Comparison of ENCODE assay signal across 25 cellular contexts in the genomic region with DNA sequence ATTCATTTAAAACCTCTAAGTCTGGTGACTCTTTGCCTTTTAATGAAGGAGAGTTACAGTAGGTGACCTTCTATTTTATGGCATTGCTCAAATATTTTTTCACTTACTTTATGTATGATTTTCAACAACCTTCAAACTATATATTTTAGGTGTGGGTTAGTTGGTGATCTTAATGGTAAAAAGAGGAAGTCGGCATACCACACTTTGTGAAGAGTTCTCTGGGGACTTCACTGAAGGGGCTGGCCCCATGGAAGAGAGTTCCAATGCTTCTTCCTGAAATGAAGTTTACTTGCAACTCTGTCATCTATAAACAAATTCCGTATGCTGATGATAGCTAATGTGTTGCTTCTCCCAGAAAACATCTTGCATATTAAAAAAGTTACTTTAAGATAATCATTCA.
"Had no signal": no experiment of that assay in that cellular context is flagged by ENCODE, and none has a peak within 500 bp of the region (broad histone marks: within the 10 kb centered on the region; RNA-seq: fewer than 3 reads in every experiment).

No MANE protein-coding gene starts in this region.

- H3K36me3 ChIP-seq: left ventricle myocardium inferior, ovary, right atrium auricular region, suprapubic skin, thoracic aorta, tibial artery, upper lobe of right lung had no signal

- H3K4me3 ChIP-seq: left ventricle myocardium inferior, lung, ovary, right atrium auricular region, skin epidermis, suprapubic skin, thoracic aorta, tibial artery, upper lobe of right lung had no signal

- H3K27ac ChIP-seq: left ventricle myocardium inferior, ovary, right atrium auricular region, skin epidermis, suprapubic skin, thoracic aorta, tibial artery, upper lobe of right lung had no signal

- H3K4me1 ChIP-seq: left ventricle myocardium inferior, right atrium auricular region, suprapubic skin, tibial artery, upper lobe of right lung had no signal

- H3K9me3 ChIP-seq: ovary, right atrium auricular region, suprapubic skin, thoracic aorta, tibial artery, upper lobe of right lung had no signal

- FAIRE-seq: islet of Langerhans, kidney, urothelium cell line had no signal

- H3K27me3 ChIP-seq: ovary, right atrium auricular region, suprapubic skin, tibial artery, upper lobe of right lung had no signal

- DNase-seq: hippocampal formation; immature natural killer cell; kidney; left colon; left ventricle myocardium inferior; mesendoderm; naive B cell; natural killer cell; ovary; stimulated activated CD4-positive, alpha-beta T cell treated with anti-CD3 and anti-CD28 coated beads, Interleukin-12 subunit alpha, Interleukin-12 subunit beta, amount 100 ng/mL, for 4 hours; stimulated activated CD4-positive, alpha-beta T cell treated with anti-CD3 and anti-CD28 coated beads, Interleukin-15, amount 100 ng/mL, for 24 hours; stimulated activated CD4-positive, alpha-beta T cell treated with anti-CD3 and anti-CD28 coated beads, Interleukin-2, amount 100 ng/mL, for 24 hours; stimulated activated CD4-positive, alpha-beta T cell treated with anti-CD3 and anti-CD28 coated beads, Interleukin-4, amount 100 ng/mL, for 1 hour; stimulated activated naive B cell treated with anti-CD40 and anti-IgM and Interleukin-4, amounts not matched to agents 10 μg/mL and 1 μg/mL and 100 μg/mL, for 72 hours; tibial artery; trophoblast cell; upper lobe of right lung had no signal

- ATAC-seq: left colon; natural killer cell; sciatic nerve; stimulated activated naive B cell treated with anti-CD40 and anti-IgM and Interleukin-4, amounts not matched to agents 10 μg/mL and 1 μg/mL and 100 μg/mL, for 72 hours; upper lobe of right lung had no signal
